Comparison of ENCODE assay signal across 38 cellular contexts in the genomic region with DNA sequence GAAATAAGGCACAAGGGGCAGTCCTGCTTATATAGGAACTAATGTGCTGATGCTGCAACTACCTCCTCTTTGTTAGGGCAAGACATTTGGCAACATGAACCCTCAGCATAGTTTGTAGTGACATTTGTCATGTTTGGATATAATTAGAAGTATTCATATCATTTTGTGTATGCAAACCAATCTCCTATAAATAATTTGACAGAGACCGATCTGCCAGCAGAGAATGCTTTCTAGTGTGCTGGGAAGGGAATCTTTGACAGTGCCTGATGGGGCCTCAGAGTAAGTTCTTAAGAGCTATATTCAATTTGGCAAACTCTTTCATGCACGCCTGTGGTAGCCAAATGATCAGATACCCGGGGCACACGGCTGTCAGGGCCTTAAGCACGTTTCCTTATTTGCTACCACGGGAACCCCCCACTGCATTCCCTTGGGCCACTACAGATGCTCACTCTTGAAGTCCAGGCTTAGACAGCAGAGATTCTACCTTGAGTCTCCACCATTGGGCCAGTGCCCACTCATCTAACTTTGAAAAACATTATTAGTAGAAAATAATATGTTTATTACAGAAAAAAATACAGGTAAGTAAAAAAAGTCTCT. TPM values are rescaled to one million over a fixed set of nuclear protein-coding genes. Genes with fewer than 3 reads are reported as not detected.
"Had no signal": no experiment of that assay in that cellular context is flagged by ENCODE, and none has a peak within 500 bp of the region (broad histone marks: within the 10 kb centered on the region; RNA-seq: fewer than 3 reads in every experiment).

A gene (minus strand): TSS at position 5 of the 597 bp plus-strand sequence. CDS start 1,723 bp downstream, outside the sequence.

- H3K36me3 ChIP-seq: brain microvascular endothelial cell, Peyer's patch had no signal

- H3K27me3 ChIP-seq: brain microvascular endothelial cell, Peyer's patch had no signal

- H3K4me3 Mint-ChIP-seq: activated B cell treated with CpG ODN at 0.5 μM for 24 hours; activated CD4-positive, alpha-beta memory T cell treated with anti-CD3 and anti-CD28 coated beads for 36 hours; activated naive CD4-positive, alpha-beta T cell treated with anti-CD3 and anti-CD28 coated beads, Interleukin-2, amount 10 ng/mL, durations not matched to agents 7 days and 5 days; activated naive CD8-positive, alpha-beta T cell; activated naive CD8-positive, alpha-beta T cell treated with anti-CD3 and anti-CD28 coated beads, Interleukin-2, amount 50 U/mL, for 24 hours; T-cell; T-helper 17 cell had no signal

- H3K4me1 ChIP-seq: Peyer's patch had no signal

- DNase-seq: activated B cell treated with CpG ODN at 0.5 μM for 24 hours; activated CD4-positive, alpha-beta memory T cell treated with anti-CD3 and anti-CD28 coated beads for 36 hours; activated CD4-positive, alpha-beta T cell treated with anti-CD3 and anti-CD28 coated beads for 4 hours; activated CD4-positive, alpha-beta T cell treated with anti-CD3 and anti-CD28 coated beads, Interleukin-2, amount 50 U/mL, for 1 hour; activated CD4-positive, CD25-positive, alpha-beta regulatory T cell treated with anti-CD3 and anti-CD28 coated beads, Interleukin-2, amount 50 U/mL, for 72 hours; activated CD8-positive, alpha-beta memory T cell treated with anti-CD3 and anti-CD28 coated beads, Interleukin-2, amount 50 U/mL, for 48 hours; activated effector memory CD4-positive, alpha-beta T cell treated with Interleukin-2 at 50 U/mL for 16 hours; activated naive CD4-positive, alpha-beta T cell treated with anti-CD3 and anti-CD28 coated beads, Interleukin-2, amount 10 ng/mL, durations not matched to agents 7 days and 5 days; activated naive CD8-positive, alpha-beta T cell treated with anti-CD3 and anti-CD28 coated beads, Interleukin-2, amount 50 U/mL, for 24 hours; activated T-cell treated with anti-CD3 and anti-CD28 coated beads, Interleukin-2, amount 50 U/mL, for 48 hours; anterior cingulate cortex; brain microvascular endothelial cell; central memory CD4-positive, alpha-beta T cell; KG1; MM.1S; NCI-H1092 treated with DMSO at 0.1 percent for 48 hours; NCI-H1417; NCI-H146; NCI-H187; NCI-H2029 treated with DMSO at 0.1 percent for 48 hours; NCI-H2107; NCI-H2171; NCI-H2227 treated with DMSO at 0.1 percent for 48 hours; NCI-H446; NCI-H510A treated with DMSO at 0.1 percent for 48 hours; NCI-H526 treated with DMSO at 0.1 percent for 48 hours; NCI-H774; NK-92 treated with Interleukin-12 subunit alpha and Interleukin-12 subunit beta, amount 100 ng/mL, for 24 hours; PC-3; Peyer's patch; RPMI8226; SHP77 treated with DMSO at 0.1 percent for 48 hours; T-cell; T-helper 17 cell had no signal

- ATAC-seq: activated naive CD8-positive, alpha-beta T cell treated with anti-CD3 and anti-CD28 coated beads, Interleukin-2, amount 50 U/mL, for 24 hours; PC-3; SK-N-SH treated with all-trans-retinoic acid at 6 μM for 48 hours; T-cell; T-helper 17 cell had no signal

- H3K36me3 Mint-ChIP-seq: activated CD4-positive, alpha-beta memory T cell treated with anti-CD3 and anti-CD28 coated beads for 36 hours; activated naive CD4-positive, alpha-beta T cell treated with anti-CD3 and anti-CD28 coated beads, Interleukin-2, amount 10 ng/mL, durations not matched to agents 7 days and 5 days; activated naive CD8-positive, alpha-beta T cell; T-cell had no signal

- H3K9me3 ChIP-seq: Peyer's patch had no signal

- H3K27ac ChIP-seq: brain microvascular endothelial cell, Peyer's patch, VCaP had no signal

- H3K27me3 Mint-ChIP-seq: activated naive CD4-positive, alpha-beta T cell treated with anti-CD3 and anti-CD28 coated beads, Interleukin-2, amount 10 ng/mL, durations not matched to agents 7 days and 5 days; T-cell; T-helper 17 cell had no signal

- H3K4me3 ChIP-seq: Peyer's patch had no signal

- H3K4me1 Mint-ChIP-seq: activated B cell treated with CpG ODN at 0.5 μM for 24 hours; activated naive CD4-positive, alpha-beta T cell treated with anti-CD3 and anti-CD28 coated beads, Interleukin-2, amount 10 ng/mL, durations not matched to agents 7 days and 5 days; activated naive CD8-positive, alpha-beta T cell treated with anti-CD3 and anti-CD28 coated beads, Interleukin-2, amount 50 U/mL, for 24 hours; T-cell; T-helper 17 cell had no signal

- H3K9me3 Mint-ChIP-seq: activated B cell treated with CpG ODN at 0.5 μM for 24 hours; activated CD4-positive, alpha-beta memory T cell treated with anti-CD3 and anti-CD28 coated beads for 36 hours; activated naive CD4-positive, alpha-beta T cell treated with anti-CD3 and anti-CD28 coated beads, Interleukin-2, amount 10 ng/mL, durations not matched to agents 7 days and 5 days; activated naive CD8-positive, alpha-beta T cell treated with anti-CD3 and anti-CD28 coated beads, Interleukin-2, amount 50 U/mL, for 24 hours; T-cell had no signal

- H3K27ac Mint-ChIP-seq: activated B cell treated with CpG ODN at 0.5 μM for 24 hours; activated CD4-positive, alpha-beta memory T cell treated with anti-CD3 and anti-CD28 coated beads for 36 hours; activated naive CD4-positive, alpha-beta T cell treated with anti-CD3 and anti-CD28 coated beads, Interleukin-2, amount 10 ng/mL, durations not matched to agents 7 days and 5 days; activated naive CD8-positive, alpha-beta T cell; activated naive CD8-positive, alpha-beta T cell treated with anti-CD3 and anti-CD28 coated beads, Interleukin-2, amount 50 U/mL, for 24 hours; T-cell; T-helper 17 cell had no signal

RNA-seq across cellular contexts. Expression of the gene that starts here (rescaled TPM):
- total RNA-seq: activated B cell treated with CpG ODN at 0.5 μM for 24 hours; activated CD4-positive, alpha-beta memory T cell treated with anti-CD3 and anti-CD28 coated beads for 36 hours; PC-3; Peyer's patch; SK-MEL-5; T-cell; T-helper 17 cell had no signal
